ENCODE assay signal across 8 cellular contexts in genomic region chr4:83010111-83010521, GRCh38. TPM values are rescaled to one million over a fixed set of nuclear protein-coding genes. Genes with fewer than 3 reads are reported as not detected.
DNase-seq lines count a peak whose midpoint lies in the region; ATAC-seq and TF ChIP-seq lines count a peak whose summit lies in the region.

No MANE protein-coding gene starts in this region.

- H3K36me3 ChIP-seq in BJ (ENCODE audit: control insufficient read depth, insufficient read depth, low read length) (no peaks in the 10 kb centered on the region), HEK293 (ENCODE audit: control insufficient read depth in 2 of 2, insufficient read depth in 1 of 2, low read length in 2 of 2) (no peaks in the 10 kb centered on the region; a peak in 1 of 3 replicates), psoas muscle (ENCODE audit: insufficient read depth in 1 of 2, low read depth in 1 of 2) (no peaks in the 10 kb centered on the region)

- no peaks in the 10 kb centered on the region for H3K9me3 ChIP-seq in HEK293 (ENCODE audit: control insufficient read depth, insufficient read depth, low read depth, low read length)
- H3K9me3 ChIP-seq in psoas muscle, result no peaks in the 10 kb centered on the region

- H3K4me3 ChIP-seq in BJ (ENCODE audit: low read depth, low read length) (peak overlapping the region; percentile 69), HEK293 (ENCODE audit: low read depth, low read length) (peak overlapping the region; percentile 75), WI38 (ENCODE audit: low read depth, low read length) (peak overlapping the region; percentile 87), fibroblast of the aortic adventitia (ENCODE audit: low read depth, low read length) (peak overlapping the region; percentile 81), psoas muscle (peak overlapping the region; percentile 87)

- H3K27ac ChIP-seq in HEK293 (ENCODE audit: extremely low read depth, low read depth, low read length) (peak overlapping the region; percentile 71), psoas muscle (peak overlapping the region; percentile 83)

- TF ChIP-seq CTCF in BJ (IDR thresholded peaks at IDR 0.05; ENCODE audit: insufficient read depth, low read depth, low read length) (no peak), HEK293 (tag by site-specific recombination; IDR thresholded peaks at IDR 0.05) (no peak), WI38 (IDR thresholded peaks at IDR 0.05; ENCODE audit: low read depth, low read length) (no peak), fibroblast of the aortic adventitia (IDR thresholded peaks at IDR 0.05; ENCODE audit: insufficient read depth, low read length) (no peak), psoas muscle (IDR thresholded peaks at IDR 0.05) (no peak)

- POLR2A ChIA-PET in BJ (lab: Charles Lee), result no interaction called here
- POLR2A ChIA-PET in HEK293 (lab: Yijun Ruan, JAX), result interaction anchor here (0.6 to 4.6 kb wide), 5 partner anchors 25 to 110 kb away, joined by 4 to 58 read pairs (median 7); partner anchors contain the start of genes COPS4 and THAP9

- ATAC-seq in psoas muscle, result peak in 1 of 4 donors; percentile 5
- ATAC-seq in HG02885 (IDR thresholded peaks at IDR 0.05; ENCODE audit: poor library complexity, unreplicated experiment), result no peak
- no peak for ATAC-seq in HG02763 (IDR thresholded peaks at IDR 0.05; ENCODE audit: unreplicated experiment)

- intact Hi-C loops in psoas muscle (cut with DNase I), result loop anchor here (5.0 to 10.0 kb wide), 3 partner anchors 108 to 635 kb away; partner anchors contain the start of genes HNRNPD (in 1 of the 2), SEC31A (in 1 of the 2) and THAP9 (in 1 of the 2)

- CTCF ChIA-PET in BJ (lab: Yijun Ruan, JAX) (no interaction called here), HEK293 (lab: Yijun Ruan, JAX) (no interaction called here)

- DNase-seq in BJ (ENCODE audit: low read depth) (no peak), fibroblast of the aortic adventitia (ENCODE audit: low read depth) (peak; percentile 39), psoas muscle (no peak)
- DNase-seq in activated CD8-positive, alpha-beta memory T cell treated with anti-CD3 and anti-CD28 coated beads for 24 hours, result no peak

- WGBS in psoas muscle, 3 donors, result 0 to 1% (median 0%) methylated on average over 14 of the region's 14 CpGs

- H3K4me1 ChIP-seq in HEK293 (ENCODE audit: control insufficient read depth, insufficient read depth, low read length) (no peaks in the 10 kb centered on the region; the same call in 1 of the 2 replicates), psoas muscle (peaks cover 22% of the 10 kb centered on the region)

- no peaks in the 10 kb centered on the region for H3K27me3 ChIP-seq in BJ (ENCODE audit: control insufficient read depth, insufficient read depth, low read length)
- H3K27me3 ChIP-seq in psoas muscle (ENCODE audit: insufficient read depth in 3 of 3, low read length in 2 of 3), result no peaks in the 10 kb centered on the region

TF ChIP-seq in HEK293, 187 proteins besides CTCF, POLR2A, EP300 and RAD21:
- no peak for TF ChIP-seq HOXC10 (CRISPR knock-in tag; IDR thresholded peaks at IDR 0.05)
- TF ChIP-seq ZNF544 (tag by site-specific recombination; IDR thresholded peaks at IDR 0.05), result no peak
- TF ChIP-seq ZNF768 (tag by site-specific recombination; IDR thresholded peaks at IDR 0.05), result no peak
- TF ChIP-seq ZFP3 (tag by site-specific recombination; IDR thresholded peaks at IDR 0.05; ENCODE audit: low read depth), result no peak
- no peak for TF ChIP-seq ZNF747 (tag by site-specific recombination; IDR thresholded peaks at IDR 0.05)
- TF ChIP-seq ZNF148 (tag by site-specific recombination; IDR thresholded peaks at IDR 0.05; ENCODE audit: borderline replicate concordance), result no peak
- no peak for TF ChIP-seq ZNF19 (tag by site-specific recombination; IDR thresholded peaks at IDR 0.05; ENCODE audit: low read depth)
- no peak for TF ChIP-seq ZNF600 (tag by site-specific recombination; IDR thresholded peaks at IDR 0.05)
- TF ChIP-seq ZNF837 (tag by site-specific recombination; IDR thresholded peaks at IDR 0.05), result no peak
- TF ChIP-seq ZNF580 (tag by site-specific recombination; IDR thresholded peaks at IDR 0.05), result no peak
- TF ChIP-seq ZNF26 (tag by site-specific recombination; IDR thresholded peaks at IDR 0.05), result no peak

RNA-seq across cellular contexts. Expression of gene LIN54, which starts 0.5 kb away (rescaled TPM):
- polyA plus RNA-seq in BJ (2011; rRNA removed) (14.7 and 18.8 TPM in 2 replicates), psoas muscle (10 to 100 TPM in 1 of 3 donors, 1 to 10 TPM in 2; 4.9 to 14.7 (median 5.0) TPM)
- polyA minus RNA-seq in BJ (2011; rRNA and poly(A)+ RNA removed), result 21.6 and 30.4 TPM in 2 replicates
- total RNA-seq in fibroblast of the aortic adventitia (ENCODE audit: low replicate concordance) (5.1 and 42.5 TPM in 2 replicates), psoas muscle (10 to 100 TPM in 2 of 4 donors, 1 to 10 TPM in 2; 6.3 to 13.6 (median 9.6) TPM)

RNA-seq across cellular contexts. Expression of gene COPS4, which starts 24.9 kb away (rescaled TPM):
- polyA plus RNA-seq in BJ (2011; rRNA removed) (70.2 and 87.7 TPM in 2 replicates), psoas muscle (10 to 100 TPM; 32.5 to 89.8 (median 42.6) TPM)
- 10.3 and 12.2 TPM in 2 replicates for polyA minus RNA-seq in BJ (2011; rRNA and poly(A)+ RNA removed)
- total RNA-seq in fibroblast of the aortic adventitia (ENCODE audit: low replicate concordance) (37.5 and 69.3 TPM in 2 replicates), psoas muscle (10 to 100 TPM; 51.2 to 71.7 (median 65.8) TPM)
